In the genomic region with DNA sequence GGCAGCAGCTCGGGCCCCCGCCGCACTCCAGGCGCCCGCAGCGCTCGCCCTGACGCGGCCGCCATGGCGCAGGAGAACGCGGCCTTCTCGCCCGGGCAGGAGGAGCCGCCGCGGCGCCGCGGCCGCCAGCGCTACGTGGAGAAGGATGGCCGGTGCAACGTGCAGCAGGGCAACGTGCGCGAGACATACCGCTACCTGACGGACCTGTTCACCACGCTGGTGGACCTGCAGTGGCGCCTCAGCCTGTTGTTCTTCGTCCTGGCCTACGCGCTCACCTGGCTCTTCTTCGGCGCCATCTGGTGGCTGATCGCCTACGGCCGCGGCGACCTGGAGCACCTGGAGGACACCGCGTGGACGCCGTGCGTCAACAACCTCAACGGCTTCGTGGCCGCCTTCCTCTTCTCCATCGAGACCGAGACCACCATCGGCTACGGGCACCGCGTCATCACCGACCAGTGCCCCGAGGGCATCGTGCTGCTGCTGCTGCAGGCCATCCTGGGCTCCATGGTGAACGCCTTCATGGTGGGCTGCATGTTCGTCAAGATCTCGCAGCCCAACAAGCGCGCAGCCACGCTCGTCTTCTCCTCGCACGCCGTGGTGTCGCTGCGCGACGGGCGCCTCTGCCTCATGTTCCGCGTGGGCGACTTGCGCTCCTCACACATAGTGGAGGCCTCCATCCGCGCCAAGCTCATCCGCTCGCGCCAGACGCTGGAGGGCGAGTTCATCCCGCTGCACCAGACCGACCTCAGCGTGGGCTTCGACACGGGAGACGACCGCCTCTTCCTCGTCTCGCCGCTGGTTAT, we compare ENCODE assay signal across 8 cellular contexts. TPM values are rescaled to one million over a fixed set of nuclear protein-coding genes. Genes with fewer than 3 reads are reported as not detected.
A peak's percentile ranks its signal among the peaks of the same experiment; 100 is the strongest.
DNase-seq lines count a peak whose midpoint lies in the region.

No MANE protein-coding gene starts in this region.

- POLR2A ChIA-PET in activated CD4-positive, alpha-beta memory T cell treated with anti-CD3 and anti-CD28 coated beads, Interleukin-2, amount 10 ng/mL, durations not matched to agents 7 days and 5 days (lab: Charles Lee) = interaction anchor here (1.4 to 3.0 kb wide), 2 partner anchors 12 to 14 kb away, joined by 6 to 8 read pairs; partner anchors contain the start of gene IGSF8

- H4K8ac ChIP-seq in mesendoderm (ENCODE audit: low read depth, low read length) = no peak overlapping the region

- H3K4me2 ChIP-seq in mesendoderm (ENCODE audit: low read length) (peak overlapping the region; percentile 75), Karpas-422 (ENCODE audit: low read depth, low read length, poor library complexity, severe bottlenecking) (no peak overlapping the region)

- H3K4ac ChIP-seq in mesendoderm (ENCODE audit: low read depth, low read length) = no peak overlapping the region

- H3K79me2 ChIP-seq in mesendoderm (ENCODE audit: control insufficient read depth, insufficient read depth, low read length) (no peaks in the 10 kb centered on the region), Karpas-422 (ENCODE audit: low read length) (no peaks in the 10 kb centered on the region)

- no peak overlapping the region for H2BK15ac ChIP-seq in mesendoderm (replicated peaks; ENCODE audit: low read depth)

- H3K4me3 Mint-ChIP-seq in activated CD4-positive, alpha-beta memory T cell treated with anti-CD3 and anti-CD28 coated beads, Interleukin-2, amount 10 ng/mL, durations not matched to agents 7 days and 5 days = peak overlapping the region; percentile 45

- H2BK5ac ChIP-seq in mesendoderm (ENCODE audit: low read length) = no peak overlapping the region

- H3K9me3 ChIP-seq in ectodermal cell (ENCODE audit: control insufficient read depth, low read length) (no peaks in the 10 kb centered on the region), Karpas-422 (ENCODE audit: low read length) (no peaks in the 10 kb centered on the region)

- H3K4me1 Mint-ChIP-seq in activated CD4-positive, alpha-beta memory T cell treated with anti-CD3 and anti-CD28 coated beads, Interleukin-2, amount 10 ng/mL, durations not matched to agents 7 days and 5 days = peaks cover 9% of the 10 kb centered on the region

- H3K27ac ChIP-seq in ectodermal cell (ENCODE audit: insufficient read depth, low read depth, low read length, poor library complexity, severe bottlenecking) (no peak overlapping the region), mesendoderm (ENCODE audit: low read depth, low read length) (no peak overlapping the region), Karpas-422 (ENCODE audit: low read length) (no peak overlapping the region)

- H3K4me1 ChIP-seq in ectodermal cell (ENCODE audit: control insufficient read depth, insufficient read depth, low read length) (peaks cover 5% of the 10 kb centered on the region), mesendoderm (ENCODE audit: control insufficient read depth, low read depth, low read length) (no peaks in the 10 kb centered on the region), Karpas-422 (ENCODE audit: low read length) (no peaks in the 10 kb centered on the region)

- H4K20me1 ChIP-seq in Karpas-422 (ENCODE audit: insufficient read depth, low read depth, low read length) = no peaks in the 10 kb centered on the region; the same call in 1 of the 2 replicates

- no peaks in the 10 kb centered on the region for H3K9me3 Mint-ChIP-seq in activated CD4-positive, alpha-beta memory T cell treated with anti-CD3 and anti-CD28 coated beads, Interleukin-2, amount 10 ng/mL, durations not matched to agents 7 days and 5 days

- H3K18ac ChIP-seq in mesendoderm (ENCODE audit: low read length) = no peak overlapping the region

- no peak overlapping the region for H2AK5ac ChIP-seq in mesendoderm (ENCODE audit: low read length)

- peak; percentile 39 for DNase-seq in NCI-H1694 treated with DMSO at 0.1 percent for 48 hours (lab: John Stamatoyannopoulos, UW)
- no peak for DNase-seq in NCI-H1694 (lab: John Stamatoyannopoulos, UW)
- DNase-seq in NCI-H146 treated with DMSO at 0.1 percent for 48 hours (lab: John Stamatoyannopoulos, UW; ENCODE audit: unreplicated experiment) = peak; percentile 54
- DNase-seq in activated CD4-positive, alpha-beta memory T cell treated with anti-CD3 and anti-CD28 coated beads, Interleukin-2, amount 10 ng/mL, durations not matched to agents 7 days and 5 days = peak; percentile 74
- peak; percentile 88 for DNase-seq in mesendoderm
- DNase-seq in stimulated activated CD8-positive, alpha-beta memory T cell treated with anti-CD3 and anti-CD28 coated beads, Interleukin-4, amount 100 ng/mL, for 24 hours (ENCODE audit: low read depth) = peak; percentile 50
- no peak for DNase-seq in Karpas-422

- H3K36me3 ChIP-seq in ectodermal cell (ENCODE audit: control insufficient read depth, insufficient read depth, low read length) (no peaks in the 10 kb centered on the region), mesendoderm (ENCODE audit: control insufficient read depth, insufficient read depth, low read length) (no peaks in the 10 kb centered on the region), Karpas-422 (ENCODE audit: insufficient read depth, low read length) (0 out of 2 replicates have a peak, but pooled peaks cover 3% of the 10 kb centered on the region)

- H2BK120ac ChIP-seq in mesendoderm (ENCODE audit: low read depth, low read length) = no peak overlapping the region

- peak overlapping the region; percentile 27 for H3K4me3 ChIP-seq in ectodermal cell (ENCODE audit: insufficient read depth, low read depth, low read length)
- no peak overlapping the region for H3K4me3 ChIP-seq in mesendoderm (ENCODE audit: low read length)
- no peak overlapping the region for H3K4me3 ChIP-seq in Karpas-422 (ENCODE audit: low read length)

- H2AFZ ChIP-seq in Karpas-422 (ENCODE audit: low read length) = no peak overlapping the region

- no peaks in the 10 kb centered on the region for H3K79me1 ChIP-seq in mesendoderm (ENCODE audit: low read length)

- H3K23ac ChIP-seq in mesendoderm (ENCODE audit: low read length) = no peak overlapping the region

- H4K5ac ChIP-seq in mesendoderm (ENCODE audit: low read length) = no peak overlapping the region

- peaks cover 43% of the 10 kb centered on the region for H3K27me3 Mint-ChIP-seq in activated CD4-positive, alpha-beta memory T cell treated with anti-CD3 and anti-CD28 coated beads, Interleukin-2, amount 10 ng/mL, durations not matched to agents 7 days and 5 days

- 46% methylated on average over 96 of the region's 96 CpGs for WGBS in ectodermal cell, 2 experiments
- WGBS in mesendoderm (ENCODE audit: extremely low coverage, insufficient coverage, low lambda C conversion rate) = no CpG with 5 or more reads among the region's 96 CpGs

- peaks cover 3% of the 10 kb centered on the region for H3K36me3 Mint-ChIP-seq in activated CD4-positive, alpha-beta memory T cell treated with anti-CD3 and anti-CD28 coated beads, Interleukin-2, amount 10 ng/mL, durations not matched to agents 7 days and 5 days (ENCODE audit: low read depth)

- H3K9ac ChIP-seq in mesendoderm (ENCODE audit: low read length) (peak overlapping the region; percentile 53), Karpas-422 (ENCODE audit: low read length) (no peak overlapping the region)

- CTCF ChIA-PET in activated CD4-positive, alpha-beta memory T cell treated with anti-CD3 and anti-CD28 coated beads, Interleukin-2, amount 10 ng/mL, durations not matched to agents 7 days and 5 days (lab: Charles Lee) = interaction anchor here (0.6 to 8.1 kb wide), 14 partner anchors 10 to 1291 kb away, joined by 3 to 84 read pairs (median 5); partner anchors contain the start of genes IGSF8, KCNJ10 and PIGM

- H3K9me2 ChIP-seq in Karpas-422 (replicated peaks; ENCODE audit: insufficient read depth, low read length) = no peaks in the 10 kb centered on the region

- peak overlapping the region; percentile 82 for H3K56ac ChIP-seq in mesendoderm (ENCODE audit: low read length)

- peaks cover 69% of the 10 kb centered on the region for H3K27me3 ChIP-seq in ectodermal cell (ENCODE audit: control insufficient read depth, insufficient read depth, low read length, poor library complexity, severe bottlenecking)
- H3K27me3 ChIP-seq in mesendoderm (ENCODE audit: insufficient read depth, low read length, poor library complexity) = peaks cover 3% of the 10 kb centered on the region
- no peaks in the 10 kb centered on the region for H3K27me3 ChIP-seq in Karpas-422 (ENCODE audit: low read length)

- no peak overlapping the region for H3K27ac Mint-ChIP-seq in activated CD4-positive, alpha-beta memory T cell treated with anti-CD3 and anti-CD28 coated beads, Interleukin-2, amount 10 ng/mL, durations not matched to agents 7 days and 5 days

RNA-seq across cellular contexts. Expression of gene KCNJ9, which starts 2.8 kb away (rescaled TPM):
- not detected for total RNA-seq in activated CD4-positive, alpha-beta memory T cell treated with anti-CD3 and anti-CD28 coated beads, Interleukin-2, amount 10 ng/mL, durations not matched to agents 7 days and 5 days
- not detected for polyA plus RNA-seq in ectodermal cell (2013, experiment 1 of 4)
- not detected for polyA plus RNA-seq in ectodermal cell (2013, experiment 2 of 4)
- not detected for polyA plus RNA-seq in ectodermal cell (2013, experiment 3 of 4)
- polyA plus RNA-seq in ectodermal cell (2013, experiment 4 of 4) = 0.08 TPM
- 0.01 TPM for polyA plus RNA-seq in mesendoderm (2013, experiment 1 of 2)
- 0.04 TPM for polyA plus RNA-seq in mesendoderm (2013, experiment 2 of 2)
- not detected in 2 replicates for total RNA-seq in Karpas-422 (2014; rRNA removed; shearing (Covaris generic); ENCODE audit: low replicate concordance)

RNA-seq across cellular contexts. Expression of gene KCNJ10, which starts 14.2 kb away (rescaled TPM):
- total RNA-seq in activated CD4-positive, alpha-beta memory T cell treated with anti-CD3 and anti-CD28 coated beads, Interleukin-2, amount 10 ng/mL, durations not matched to agents 7 days and 5 days = not detected
- not detected for polyA plus RNA-seq in ectodermal cell (2013, experiment 1 of 4)
- polyA plus RNA-seq in ectodermal cell (2013, experiment 2 of 4) = 0.09 TPM
- polyA plus RNA-seq in ectodermal cell (2013, experiment 3 of 4) = 0.16 TPM
- polyA plus RNA-seq in ectodermal cell (2013, experiment 4 of 4) = 0.08 TPM
- polyA plus RNA-seq in mesendoderm (2013, experiment 1 of 2) = 0.45 TPM
- polyA plus RNA-seq in mesendoderm (2013, experiment 2 of 2) = 0.35 TPM
- total RNA-seq in Karpas-422 (2014; rRNA removed; shearing (Covaris generic); ENCODE audit: low replicate concordance) = not detected in 2 replicates

RNA-seq across cellular contexts. Expression of gene IGSF8, which starts 14.2 kb away (rescaled TPM):
- total RNA-seq in activated CD4-positive, alpha-beta memory T cell treated with anti-CD3 and anti-CD28 coated beads, Interleukin-2, amount 10 ng/mL, durations not matched to agents 7 days and 5 days = 10 to 100 TPM; 30.5 to 31.6 TPM
- polyA plus RNA-seq in ectodermal cell (2013, experiment 1 of 4) = 16.7 TPM
- polyA plus RNA-seq in ectodermal cell (2013, experiment 2 of 4) = 18.6 TPM
- 15.9 TPM for polyA plus RNA-seq in ectodermal cell (2013, experiment 3 of 4)
- polyA plus RNA-seq in ectodermal cell (2013, experiment 4 of 4) = 19.0 TPM
- polyA plus RNA-seq in mesendoderm (2013, experiment 1 of 2) = 22.0 TPM
- polyA plus RNA-seq in mesendoderm (2013, experiment 2 of 2) = 20.7 TPM
- 15.8 and 33.8 TPM in 2 replicates for total RNA-seq in Karpas-422 (2014; rRNA removed; shearing (Covaris generic); ENCODE audit: low replicate concordance)

RNA-seq across cellular contexts. Expression of gene ATP1A2, which starts 31.4 kb away (rescaled TPM):
- not detected for total RNA-seq in activated CD4-positive, alpha-beta memory T cell treated with anti-CD3 and anti-CD28 coated beads, Interleukin-2, amount 10 ng/mL, durations not matched to agents 7 days and 5 days
- polyA plus RNA-seq in ectodermal cell (2013, experiment 1 of 4) = 233 TPM
- polyA plus RNA-seq in ectodermal cell (2013, experiment 2 of 4) = 231 TPM
- 158 TPM for polyA plus RNA-seq in ectodermal cell (2013, experiment 3 of 4)
- polyA plus RNA-seq in ectodermal cell (2013, experiment 4 of 4) = 174 TPM
- polyA plus RNA-seq in mesendoderm (2013, experiment 1 of 2) = 4.3 TPM
- polyA plus RNA-seq in mesendoderm (2013, experiment 2 of 2) = 4.0 TPM
- not detected in 2 replicates for total RNA-seq in Karpas-422 (2014; rRNA removed; shearing (Covaris generic); ENCODE audit: low replicate concordance)

RNA-seq across cellular contexts. Expression of gene PIGM, which starts 52.4 kb away (rescaled TPM):
- 1 to 10 TPM; 5.2 to 5.7 TPM for total RNA-seq in activated CD4-positive, alpha-beta memory T cell treated with anti-CD3 and anti-CD28 coated beads, Interleukin-2, amount 10 ng/mL, durations not matched to agents 7 days and 5 days
- 6.4 TPM for polyA plus RNA-seq in ectodermal cell (2013, experiment 1 of 4)
- polyA plus RNA-seq in ectodermal cell (2013, experiment 2 of 4) = 7.7 TPM
- 5.1 TPM for polyA plus RNA-seq in ectodermal cell (2013, experiment 3 of 4)
- 5.6 TPM for polyA plus RNA-seq in ectodermal cell (2013, experiment 4 of 4)
- polyA plus RNA-seq in mesendoderm (2013, experiment 1 of 2) = 5.4 TPM
- polyA plus RNA-seq in mesendoderm (2013, experiment 2 of 2) = 5.4 TPM
- 3.2 and 6.3 TPM in 2 replicates for total RNA-seq in Karpas-422 (2014; rRNA removed; shearing (Covaris generic); ENCODE audit: low replicate concordance)

Comparison
In these comparisons a context has a peak if more than half of its experiments do, and no peak if none do; other contexts are left out.
1. DNase-seq: peak in NCI-H1694 treated with DMSO at 0.1 percent for 48 hours (single experiment), NCI-H146 treated with DMSO at 0.1 percent for 48 hours (single experiment), activated CD4-positive, alpha-beta memory T cell treated with anti-CD3 and anti-CD28 coated beads, Interleukin-2, amount 10 ng/mL, durations not matched to agents 7 days and 5 days (single experiment), mesendoderm (single experiment) and stimulated activated CD8-positive, alpha-beta memory T cell treated with anti-CD3 and anti-CD28 coated beads, Interleukin-4, amount 100 ng/mL, for 24 hours (single experiment); none in NCI-H1694 (single experiment) and Karpas-422 (single experiment).